Comparison of ENCODE assay signal across 8 cellular contexts in genomic region chr19:38375098-38375493, GRCh38.
DNase-seq lines count a peak whose midpoint lies in the region; ATAC-seq lines count a peak whose summit lies in the region.

No MANE protein-coding gene starts in this region.

- H3K36me3 Mint-ChIP-seq in activated naive CD8-positive, alpha-beta T cell: peaks cover 13% of the 10 kb centered on the region
- peaks cover 26 to 29% of the 10 kb centered on the region in 2 donors for H3K36me3 Mint-ChIP-seq in stimulated activated naive B cell treated with anti-CD40 and anti-IgM and Interleukin-4, amounts not matched to agents 10 μg/mL and 1 μg/mL and 100 μg/mL, for 72 hours

- peaks cover 25% of the 10 kb centered on the region for H3K4me1 Mint-ChIP-seq in activated naive CD8-positive, alpha-beta T cell (ENCODE audit: low read depth)
- peaks cover 18 to 34% of the 10 kb centered on the region in 2 donors for H3K4me1 Mint-ChIP-seq in stimulated activated naive B cell treated with anti-CD40 and anti-IgM and Interleukin-4, amounts not matched to agents 10 μg/mL and 1 μg/mL and 100 μg/mL, for 72 hours

- peak overlapping the region; percentile 98 for H3K27ac Mint-ChIP-seq in activated naive CD8-positive, alpha-beta T cell
- peak overlapping the region; percentile 100 for H3K27ac Mint-ChIP-seq in stimulated activated naive B cell treated with anti-CD40 and anti-IgM and Interleukin-4, amounts not matched to agents 10 μg/mL and 1 μg/mL and 100 μg/mL, for 72 hours

- peak overlapping the region; percentile 93 for H3K4me3 ChIP-seq in iPS-11a (ENCODE audit: low read depth, low read length)

- no peaks in the 10 kb centered on the region for H3K9me3 Mint-ChIP-seq in activated naive CD8-positive, alpha-beta T cell (ENCODE audit: low read depth)
- no peaks in the 10 kb centered on the region for H3K9me3 Mint-ChIP-seq in stimulated activated naive B cell treated with anti-CD40 and anti-IgM and Interleukin-4, amounts not matched to agents 10 μg/mL and 1 μg/mL and 100 μg/mL, for 72 hours

- no peaks in the 10 kb centered on the region for H3K27me3 Mint-ChIP-seq in activated naive CD8-positive, alpha-beta T cell
- peaks cover 7 to 8% of the 10 kb centered on the region in 2 donors for H3K27me3 Mint-ChIP-seq in stimulated activated naive B cell treated with anti-CD40 and anti-IgM and Interleukin-4, amounts not matched to agents 10 μg/mL and 1 μg/mL and 100 μg/mL, for 72 hours

- H3K4me3 Mint-ChIP-seq in activated naive CD8-positive, alpha-beta T cell: peak overlapping the region; percentile 99
- H3K4me3 Mint-ChIP-seq in stimulated activated naive B cell treated with anti-CD40 and anti-IgM and Interleukin-4, amounts not matched to agents 10 μg/mL and 1 μg/mL and 100 μg/mL, for 72 hours: peak overlapping the region; percentile 94 to 98

- ATAC-seq in stimulated activated naive B cell treated with anti-CD40 and anti-IgM and Interleukin-4, amounts not matched to agents 10 μg/mL and 1 μg/mL and 100 μg/mL, for 72 hours (replicated peaks): peak; percentile 10 to 17
- no peak for ATAC-seq in HG03565 (IDR thresholded peaks at IDR 0.05; ENCODE audit: unreplicated experiment)
- no peak for ATAC-seq in GM21786 (IDR thresholded peaks at IDR 0.05; ENCODE audit: unreplicated experiment)

- peak; percentile 28 for DNase-seq in activated CD4-positive, alpha-beta T cell treated with anti-CD3 and anti-CD28 coated beads for 48 hours
- DNase-seq in activated CD4-positive, alpha-beta T cell treated with anti-CD3 and anti-CD28 coated beads, Interleukin-2, amount 50 U/mL, for 1 hour: no peak
- DNase-seq in stimulated activated naive B cell treated with anti-CD40 and anti-IgM and Interleukin-4, amounts not matched to agents 10 μg/mL and 1 μg/mL and 100 μg/mL, for 72 hours: no peak
- DNase-seq in activated gamma-delta T cell treated with Interleukin-2 at 50 U/mL for 16 hours: no peak

Comparison
In these comparisons a context has a peak if more than half of its experiments do, and no peak if none do; other contexts are left out.
1. ATAC-seq: peak in stimulated activated naive B cell treated with anti-CD40 and anti-IgM and Interleukin-4, amounts not matched to agents 10 μg/mL and 1 μg/mL and 100 μg/mL, for 72 hours (2 of 2); none in HG03565 (single experiment) and GM21786 (single experiment).